Comparison of ENCODE assay signal across 15 cellular contexts in the genomic region with DNA sequence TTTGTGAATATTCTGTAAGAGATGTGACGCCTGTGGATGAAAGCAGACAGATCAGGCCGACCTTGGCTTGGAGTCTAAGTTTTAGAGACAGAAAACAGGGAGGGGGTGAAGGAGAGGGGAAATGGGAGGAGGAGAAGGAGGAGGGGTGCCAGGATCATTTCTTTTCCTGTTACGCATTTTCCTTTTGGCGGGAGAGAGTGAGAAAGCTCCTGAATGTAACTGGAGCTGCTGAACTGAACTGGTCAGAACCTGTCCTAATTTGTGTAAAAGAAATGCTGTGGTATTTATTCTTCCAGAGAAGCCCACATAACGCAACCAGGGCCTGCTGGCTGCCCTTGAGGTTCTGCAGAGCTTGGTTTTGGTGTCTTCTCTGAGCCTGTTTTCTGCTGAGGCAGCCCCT. TPM values are rescaled to one million over a fixed set of nuclear protein-coding genes. Genes with fewer than 3 reads are reported as not detected.
DNase-seq lines count a peak whose midpoint lies in the region; ATAC-seq and TF ChIP-seq lines count a peak whose summit lies in the region.
"Had no signal": no experiment of that assay in that cellular context is flagged by ENCODE, and none has a peak within 500 bp of the region (broad histone marks: within the 10 kb centered on the region; RNA-seq: fewer than 3 reads in every experiment).

No MANE protein-coding gene starts in this region.

- H3K27ac Mint-ChIP-seq in effector memory CD8-positive, alpha-beta T cell = peak overlapping the region; percentile 75 to 79
- peak overlapping the region in 1 of 9 donors; percentile 7 for H3K27ac Mint-ChIP-seq in naive thymus-derived CD4-positive, alpha-beta T cell

- H3K27me3 Mint-ChIP-seq in effector memory CD8-positive, alpha-beta T cell = no peaks in the 10 kb centered on the region
- peaks cover 0 to 12% (median 0%) of the 10 kb centered on the region in 5 donors for H3K27me3 Mint-ChIP-seq in naive thymus-derived CD4-positive, alpha-beta T cell

- no peak overlapping the region for H3K4me3 ChIP-seq in skin epidermis
- H3K4me3 ChIP-seq in naive thymus-derived CD4-positive, alpha-beta T cell (ENCODE audit: low read length) = no peak overlapping the region
- H3K4me3 ChIP-seq: GM23248 had no signal

- no peaks in the 10 kb centered on the region for H3K4me1 ChIP-seq in naive thymus-derived CD4-positive, alpha-beta T cell (ENCODE audit: control insufficient read depth in 2 of 2, insufficient read depth in 2 of 2, low read length in 2 of 2)

- intact Hi-C loops in naive thymus-derived CD4-positive, alpha-beta T cell (cut with micrococcal nuclease) = no loop called here

- peak overlapping the region in 12 of 21 experiments; percentile 11 to 68 (median 30) for H3K27ac ChIP-seq in skin epidermis
- H3K27ac ChIP-seq in naive thymus-derived CD4-positive, alpha-beta T cell (ENCODE audit: low read depth, low read length) = no peak overlapping the region
- H3K27ac ChIP-seq: GM23248 had no signal

- POLR2A ChIA-PET in naive thymus-derived CD4-positive, alpha-beta T cell (lab: Charles Lee) = interaction anchor here (1.2 to 1.5 kb wide), 2 partner anchors 9 to 14 kb away, joined by 3 to 7 read pairs; no protein-coding TSS in a partner anchor

- no peaks in the 10 kb centered on the region for H3K36me3 Mint-ChIP-seq in effector memory CD8-positive, alpha-beta T cell (ENCODE audit: insufficient read depth)
- H3K36me3 Mint-ChIP-seq in naive thymus-derived CD4-positive, alpha-beta T cell = no peaks in the 10 kb centered on the region

- DNase-seq in NCI-H526 (lab: John Stamatoyannopoulos, UW) (peak; percentile 55 to 60), left lobe of liver (ENCODE audit: low spot score) (no peak), NCI-H226 (no peak), GM20000 (ENCODE audit: low spot score) (no peak), GM13977 (ENCODE audit: low spot score) (no peak)
- no peak for DNase-seq in effector memory CD8-positive, alpha-beta T cell
- DNase-seq in naive thymus-derived CD4-positive, alpha-beta T cell = no peak
- DNase-seq: AML-193; DMS79 treated with DMSO at 0.1 percent for 48 hours; GM23248; MV-4-11; NCI-H524; SHP77; stimulated activated CD4-positive, alpha-beta T cell treated with anti-CD3 and anti-CD28 coated beads, Interleukin-15, amount 100 ng/mL, for 24 hours had no signal

- CTCF ChIA-PET in naive thymus-derived CD4-positive, alpha-beta T cell (lab: Charles Lee) = no interaction called here

- no peaks in the 10 kb centered on the region for H3K36me3 ChIP-seq in naive thymus-derived CD4-positive, alpha-beta T cell (ENCODE audit: control insufficient read depth in 2 of 3, insufficient read depth in 3 of 3, low read length in 3 of 3)

- no peak for ATAC-seq in effector memory CD8-positive, alpha-beta T cell (replicated peaks)
- ATAC-seq in left lobe of liver = peak; percentile 42
- ATAC-seq in naive thymus-derived CD4-positive, alpha-beta T cell = no peak

- H3K4me1 Mint-ChIP-seq in effector memory CD8-positive, alpha-beta T cell (ENCODE audit: low read depth in 2 of 2) = peaks cover 10 to 27% of the 10 kb centered on the region in 2 donors
- H3K4me1 Mint-ChIP-seq in naive thymus-derived CD4-positive, alpha-beta T cell = peaks cover 0 to 27% (median 6%) of the 10 kb centered on the region in 7 donors

- H3K4me3 Mint-ChIP-seq in effector memory CD8-positive, alpha-beta T cell = no peak overlapping the region
- H3K4me3 Mint-ChIP-seq in naive thymus-derived CD4-positive, alpha-beta T cell = no peak overlapping the region

- H3K9me3 Mint-ChIP-seq in effector memory CD8-positive, alpha-beta T cell = no peaks in the 10 kb centered on the region
- no peaks in the 10 kb centered on the region for H3K9me3 Mint-ChIP-seq in naive thymus-derived CD4-positive, alpha-beta T cell

- no peaks in the 10 kb centered on the region for H3K9me3 ChIP-seq in naive thymus-derived CD4-positive, alpha-beta T cell (ENCODE audit: control insufficient read depth in 2 of 3, low read length in 3 of 3)

- no peak for TF ChIP-seq CTCF in GM20000 (IDR thresholded peaks at IDR 0.05; ENCODE audit: extremely low read depth, missing control alignments)
- TF ChIP-seq CTCF in GM13977 (IDR thresholded peaks at IDR 0.05; ENCODE audit: extremely low read depth, insufficient read depth, missing control alignments) = no peak

- no peaks in the 10 kb centered on the region for H3K27me3 ChIP-seq in naive thymus-derived CD4-positive, alpha-beta T cell (ENCODE audit: control insufficient read depth in 2 of 2, insufficient read depth in 2 of 2, low read length in 2 of 2)

- in situ Hi-C loops in GM13977 (cut with MboI; ENCODE audit: low pct_unique_long_range_greater_than_20kb, low sequenced_read_pairs, unreplicated experiment) = no loop called here

RNA-seq across cellular contexts. Expression of a gene that starts 41.9 kb away (rescaled TPM):
- 29.2 TPM for total RNA-seq in left lobe of liver
- 100 to 1,000 TPM; 148 to 280 (median 153) TPM for total RNA-seq in naive thymus-derived CD4-positive, alpha-beta T cell
- polyA plus RNA-seq in naive thymus-derived CD4-positive, alpha-beta T cell = 10 to 100 TPM; 46.7 to 52.1 TPM

Comparison
In these comparisons a context has a peak if more than half of its experiments do, and no peak if none do; other contexts are left out.
1. DNase-seq: peak in NCI-H526 (2 of 2); none in effector memory CD8-positive, alpha-beta T cell (0 of 3), left lobe of liver (single experiment), NCI-H226 (single experiment), GM20000 (single experiment), GM13977 (single experiment) and naive thymus-derived CD4-positive, alpha-beta T cell (0 of 9).